Comparison of ENCODE assay signal across 4 cellular contexts in the genomic region with DNA sequence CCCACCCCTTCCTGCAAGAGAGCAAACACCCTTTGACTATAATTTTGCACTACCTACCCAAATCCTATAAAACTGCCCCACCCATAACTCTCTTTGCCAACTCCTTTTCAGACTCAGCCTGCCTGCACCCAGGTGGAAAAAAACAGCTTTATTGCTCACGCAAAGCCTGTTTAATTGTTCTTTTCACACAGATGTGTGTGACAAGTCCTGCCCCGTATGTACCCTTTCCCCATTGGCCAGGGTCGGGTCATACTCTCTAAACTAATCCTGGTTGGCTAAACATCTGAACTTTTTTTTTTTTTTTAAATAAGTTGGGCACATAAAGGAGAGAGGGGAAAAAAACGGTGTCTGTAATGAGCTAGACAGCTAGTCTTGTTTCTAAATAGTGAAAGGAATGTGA.
DNase-seq lines count a peak whose midpoint lies in the region; ATAC-seq, FAIRE-seq and TF ChIP-seq lines count a peak whose summit lies in the region.
"Not testable (repeated sequence)": the region's sequence is repeated elsewhere in the genome, so short reads cannot be mapped to it uniquely, and the experiment has no call there.

No MANE protein-coding gene starts in this region.

- H3K27ac ChIP-seq in RWPE2 (ENCODE audit: poor library complexity, severe bottlenecking); foreskin keratinocyte: not testable (repeated sequence)

- H3K36me3 Mint-ChIP-seq in WTC11 = not testable (repeated sequence)

- not testable (repeated sequence) for H3K4me3 Mint-ChIP-seq in WTC11

- not testable (repeated sequence) for H3K9me3 Mint-ChIP-seq in WTC11

- not testable (repeated sequence) for H3K4me3 ChIP-seq in RWPE2 (ENCODE audit: severe bottlenecking)

- ATAC-seq in RWPE2 (ENCODE audit: low read depth) (peak; percentile 83), foreskin keratinocyte (peak; percentile 77)
- not testable (repeated sequence) for ATAC-seq in WTC11

- not testable (repeated sequence) for H3K36me3 ChIP-seq in RWPE2 (ENCODE audit: low read depth)

- CTCF ChIA-PET in WTC11 (lab: Charles Lee) = not testable (repeated sequence)

- FAIRE-seq in G401.6 (lab: Jason Lieb, UNC) = peak; percentile 100

- H3K27me3 ChIP-seq in RWPE2 (ENCODE audit: insufficient read depth, poor library complexity, severe bottlenecking); foreskin keratinocyte: not testable (repeated sequence)

- H3K4me1 ChIP-seq in RWPE2 (ENCODE audit: insufficient read depth, poor library complexity, severe bottlenecking); foreskin keratinocyte: not testable (repeated sequence)

- not testable (repeated sequence) for DNase-seq in RWPE2 (ENCODE audit: low spot score); foreskin keratinocyte
- peak; percentile 0 for DNase-seq in WTC11 (ENCODE audit: low spot score)

- not testable (repeated sequence) for H3K9me3 ChIP-seq in RWPE2 (ENCODE audit: severe bottlenecking)

- H3K27me3 Mint-ChIP-seq in WTC11 (ENCODE audit: low read depth) = not testable (repeated sequence)

- POLR2A ChIA-PET in WTC11 (lab: Charles Lee) = not testable (repeated sequence)

- TF ChIP-seq CTCF in RWPE2 (IDR thresholded peaks at IDR 0.05; ENCODE audit: poor library complexity, severe bottlenecking); WTC11 (IDR thresholded peaks at IDR 0.05); foreskin keratinocyte (conservative IDR thresholded peaks at IDR 0.05): not testable (repeated sequence)

- H3K27ac Mint-ChIP-seq in WTC11 = not testable (repeated sequence)

- H3K4me1 Mint-ChIP-seq in WTC11 = not testable (repeated sequence)
